Comparison of ENCODE assay signal across 18 cellular contexts in the genomic region with DNA sequence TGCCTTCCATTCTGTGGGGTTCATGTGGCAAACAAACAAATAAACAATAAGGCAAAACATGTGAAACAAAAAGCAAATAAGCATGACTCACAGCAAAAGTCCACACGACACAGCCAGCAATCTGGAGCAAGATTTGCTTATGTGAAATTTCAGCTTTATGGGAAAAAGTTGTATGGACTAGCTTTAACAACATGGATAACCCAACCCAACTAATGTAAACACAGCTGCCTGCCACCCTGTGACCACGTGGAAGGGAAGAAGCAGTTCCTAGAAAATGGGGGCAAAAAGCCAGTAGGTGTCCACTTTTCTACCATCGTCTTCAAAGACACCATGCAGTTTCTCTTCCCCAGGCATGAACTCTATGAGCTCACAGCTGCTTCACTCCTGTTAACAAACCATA.
DNase-seq lines count a peak whose midpoint lies in the region.
"Had no signal": no experiment of that assay in that cellular context is flagged by ENCODE, and none has a peak within 500 bp of the region (broad histone marks: within the 10 kb centered on the region; RNA-seq: fewer than 3 reads in every experiment).

No MANE protein-coding gene starts in this region.

- DNase-seq in NCI-H2081 (lab: John Stamatoyannopoulos, UW) (peak; percentile 20 to 61), NCI-H2081 treated with DMSO at 0.1 percent for 48 hours (lab: John Stamatoyannopoulos, UW) (no peak), NCI-H345 treated with DMSO at 0.1 percent for 48 hours (lab: John Stamatoyannopoulos, UW; ENCODE audit: unreplicated experiment) (peak; percentile 4), brain pericyte (ENCODE audit: low read depth, low spot score) (peak; percentile 80), smooth muscle cell of the brain vasculature (ENCODE audit: low read depth, low spot score) (peak; percentile 80), HPDE6-E6E7 (ENCODE audit: extremely low spot score) (no peak), amniotic stem cell (lab: John Stamatoyannopoulos, UW) (no peak), NCI-H1105 treated with DMSO at 0.1 percent for 48 hours (lab: John Stamatoyannopoulos, UW) (no peak)
- DNase-seq: activated CD4-positive, alpha-beta memory T cell treated with anti-CD3 and anti-CD28 coated beads for 36 hours; activated CD4-positive, CD25-positive, alpha-beta regulatory T cell; activated T-cell treated with anti-CD3 and anti-CD28 coated beads for 4 hours; BE2C; kidney glomerular epithelial cell; mesendoderm; naive B cell; ovary; right cardiac atrium; upper lobe of left lung had no signal

Comparison
In these comparisons a context has a peak if more than half of its experiments do, and no peak if none do; other contexts are left out.
1. DNase-seq: peak in NCI-H2081 (2 of 2), NCI-H345 treated with DMSO at 0.1 percent for 48 hours (single experiment), brain pericyte (single experiment) and smooth muscle cell of the brain vasculature (single experiment); none in NCI-H2081 treated with DMSO at 0.1 percent for 48 hours (single experiment), HPDE6-E6E7 (single experiment), amniotic stem cell (single experiment) and NCI-H1105 treated with DMSO at 0.1 percent for 48 hours (single experiment).